Comparison of ENCODE assay signal across 10 cellular contexts in the genomic region with DNA sequence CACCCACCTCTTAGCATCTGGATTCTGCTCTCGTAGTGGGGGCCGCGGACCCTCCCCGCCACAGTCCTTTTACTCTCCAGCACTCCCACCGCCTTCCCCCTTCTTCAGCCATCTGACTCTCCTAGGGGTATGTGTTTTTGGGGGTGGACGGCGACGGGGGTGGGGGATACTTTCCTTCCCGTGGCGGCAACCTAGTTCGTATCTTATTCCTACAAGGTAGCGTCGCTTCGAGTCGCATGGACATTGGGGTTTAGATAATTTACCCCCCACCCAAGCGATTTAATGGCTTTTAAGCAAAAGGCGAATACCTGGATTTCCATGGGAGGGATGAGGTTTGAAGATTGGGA. TPM values are rescaled to one million over a fixed set of nuclear protein-coding genes. Genes with fewer than 3 reads are reported as not detected.
A peak's percentile ranks its signal among the peaks of the same experiment; 100 is the strongest.
DNase-seq lines count a peak whose midpoint lies in the region; ATAC-seq, FAIRE-seq and TF ChIP-seq lines count a peak whose summit lies in the region.
"Had no signal": no experiment of that assay in that cellular context is flagged by ENCODE, and none has a peak within 500 bp of the region (broad histone marks: within the 10 kb centered on the region; RNA-seq: fewer than 3 reads in every experiment).

No MANE protein-coding gene starts in this region.

- H3K9me1 ChIP-seq in endothelial cell of umbilical vein (replicated peaks; ENCODE audit: control insufficient read depth, extremely low read depth, insufficient read depth, low read length): no peaks in the 10 kb centered on the region

- peaks cover 10% of the 10 kb centered on the region for H3K36me3 Mint-ChIP-seq in Caco-2 (ENCODE audit: insufficient read depth, unreplicated experiment)
- H3K36me3 Mint-ChIP-seq: memory B cell had no signal

- H3K79me2 ChIP-seq in Karpas-422 (ENCODE audit: low read length) (no peaks in the 10 kb centered on the region), endothelial cell of umbilical vein (ENCODE audit: control insufficient read depth, insufficient read depth, low read length) (no peaks in the 10 kb centered on the region), parathyroid adenoma (no peaks in the 10 kb centered on the region)

- H3K4me1 ChIP-seq in Caco-2: no peaks in the 10 kb centered on the region
- peaks cover 12% of the 10 kb centered on the region for H3K4me1 ChIP-seq in Karpas-422 (ENCODE audit: low read length)
- peaks cover 11% of the 10 kb centered on the region for H3K4me1 ChIP-seq in endothelial cell of umbilical vein (ENCODE audit: control insufficient read depth, extremely low read depth, insufficient read depth, low read length)
- H3K4me1 ChIP-seq in parathyroid adenoma: no peaks in the 10 kb centered on the region

- no peak for ATAC-seq in GM19467 (IDR thresholded peaks at IDR 0.05; ENCODE audit: unreplicated experiment)

- H3K9me3 ChIP-seq in Caco-2 (no peaks in the 10 kb centered on the region), Karpas-422 (ENCODE audit: low read length) (no peaks in the 10 kb centered on the region), endothelial cell of umbilical vein (replicated peaks; ENCODE audit: control insufficient read depth, insufficient read depth, low read length) (no peaks in the 10 kb centered on the region), parathyroid adenoma (ENCODE audit: control insufficient read depth, low read length) (no peaks in the 10 kb centered on the region)

- no peak overlapping the region for H3K4me3 Mint-ChIP-seq in Caco-2 (ENCODE audit: unreplicated experiment)
- H3K4me3 Mint-ChIP-seq: memory B cell had no signal

- no peak overlapping the region for H3K27ac Mint-ChIP-seq in Caco-2 (ENCODE audit: unreplicated experiment)
- H3K27ac Mint-ChIP-seq: memory B cell had no signal

- no peak overlapping the region for H2AFZ ChIP-seq in Karpas-422 (ENCODE audit: low read length)
- H2AFZ ChIP-seq in endothelial cell of umbilical vein (ENCODE audit: low read depth, low read length): peak overlapping the region; percentile 64
- peak overlapping the region; percentile 79 for H2AFZ ChIP-seq in parathyroid adenoma

- BruUV-seq in Caco-2 (replicated peaks; lab: Mats Ljungman, UMichigan): no TSS peak
- no TSS peak for BruUV-seq in endothelial cell of umbilical vein (replicated peaks; lab: Mats Ljungman, UMichigan)

- H3K4me2 ChIP-seq in Karpas-422 (ENCODE audit: low read depth, low read length, poor library complexity, severe bottlenecking): peak overlapping the region; percentile 78
- peak overlapping the region; percentile 75 for H3K4me2 ChIP-seq in endothelial cell of umbilical vein (ENCODE audit: insufficient read depth, low read length)
- peak overlapping the region; percentile 73 for H3K4me2 ChIP-seq in parathyroid adenoma (ENCODE audit: low read length)

- CTCF ChIA-PET in Caco-2 (lab: Charles Lee): interaction anchor here (0.6 kb wide), 1 partner anchor 17 kb away, joined by 3 read pairs; no protein-coding TSS in a partner anchor
- CTCF ChIA-PET in endothelial cell of umbilical vein (lab: Charles Lee): no interaction called here

- H3K9me2 ChIP-seq in Karpas-422 (replicated peaks; ENCODE audit: insufficient read depth, low read length): no peaks in the 10 kb centered on the region

- no peak overlapping the region for H3K27ac ChIP-seq in Karpas-422 (ENCODE audit: low read length)
- H3K27ac ChIP-seq in endothelial cell of umbilical vein (ENCODE audit: insufficient read depth, low read depth, low read length): no peak overlapping the region
- H3K27ac ChIP-seq in parathyroid adenoma: peak overlapping the region; percentile 24

- DNase-seq in Caco-2 (no peak), Karpas-422 (no peak), endothelial cell of umbilical vein (ENCODE audit: low read depth, low spot score) (no peak), KBM-7 (no peak), HK-2 (ENCODE audit: unreplicated experiment) (no peak), GDM1 (lab: John Stamatoyannopoulos, UW) (no peak)
- DNase-seq: NK-92 treated with Interleukin-12 subunit alpha and Interleukin-12 subunit beta, amount 100 ng/mL, for 24 hours had no signal

- H3K4me3 ChIP-seq in Caco-2 (ENCODE audit: low read depth, low read length) (0 out of 2 replicates have a peak overlapping the region, but pooled peaks have one; percentile 42), Karpas-422 (ENCODE audit: low read length) (no peak overlapping the region; the same call in 1 of the 2 replicates), endothelial cell of umbilical vein (replicated peaks in 1 of 3; ENCODE audit: insufficient read depth in 1 of 3, low read depth in 1 of 3, low read length in 3 of 3) (peak overlapping the region; percentile 44 to 51 (median 50)), parathyroid adenoma (ENCODE audit: low read depth, low read length) (peak overlapping the region; percentile 52)

- in situ Hi-C loops in KBM-7 (cut with MboI; ENCODE audit: low pct_unique_long_range_greater_than_20kb, low sequenced_read_pairs): no loop called here

- FAIRE-seq in endothelial cell of umbilical vein (lab: Jason Lieb, UNC): peak; percentile 53

- no peaks in the 10 kb centered on the region for H3K9me3 Mint-ChIP-seq in Caco-2 (ENCODE audit: unreplicated experiment)
- H3K9me3 Mint-ChIP-seq: memory B cell had no signal

- TF ChIP-seq CTCF in Caco-2 (IDR thresholded peaks at IDR 0.05; ENCODE audit: insufficient read depth in 1 of 2, low read depth in 1 of 2, low read length in 1 of 2, severe bottlenecking in 1 of 2, unreplicated experiment in 1 of 2): no peak
- TF ChIP-seq CTCF in endothelial cell of umbilical vein (IDR thresholded peaks at IDR 0.05; ENCODE audit: extremely low read depth in 1 of 2, insufficient read depth in 1 of 2, low read depth in 1 of 2, low read length in 2 of 2): no peak
- no peak for TF ChIP-seq CTCF in parathyroid adenoma (IDR thresholded peaks at IDR 0.05)

- dilution Hi-C loops in endothelial cell of umbilical vein (cut with MboI; ENCODE audit: extremely low pct_ligation_motif_present, low sequenced_read_pairs): no loop called here

- peak overlapping the region; percentile 75 for H3K9ac ChIP-seq in Karpas-422 (ENCODE audit: low read length)
- H3K9ac ChIP-seq in endothelial cell of umbilical vein (replicated peaks; ENCODE audit: extremely low read depth, insufficient read depth, low read length): peak overlapping the region; percentile 16
- H3K9ac ChIP-seq in parathyroid adenoma: no peak overlapping the region

- intact Hi-C loops in Caco-2 (cut with micrococcal nuclease; ENCODE audit: unreplicated experiment): loop anchor here (5.0 kb wide), 1 partner anchor 81 kb away; no protein-coding TSS in a partner anchor
- intact Hi-C loops in endothelial cell of umbilical vein (cut with micrococcal nuclease): loop anchor here (2.0 to 5.0 kb wide), 2 partner anchors 24 to 81 kb away; no protein-coding TSS in a partner anchor

- no peaks in the 10 kb centered on the region for H3K4me1 Mint-ChIP-seq in Caco-2 (ENCODE audit: low read depth, unreplicated experiment)

- no peak for TF ChIP-seq POLR2A in endothelial cell of umbilical vein (IDR thresholded peaks at IDR 0.05; ENCODE audit: low read depth, low read length)

- H4K20me1 ChIP-seq in Karpas-422 (ENCODE audit: insufficient read depth, low read depth, low read length): 0 out of 2 replicates have a peak, but pooled peaks cover 5% of the 10 kb centered on the region
- H4K20me1 ChIP-seq in endothelial cell of umbilical vein (replicated peaks; ENCODE audit: control insufficient read depth, extremely low read depth, insufficient read depth, low read length): no peaks in the 10 kb centered on the region

- H3K27me3 ChIP-seq in Caco-2 (replicated peaks; ENCODE audit: control insufficient read depth, insufficient read depth, low read length): no peaks in the 10 kb centered on the region
- no peaks in the 10 kb centered on the region for H3K27me3 ChIP-seq in Karpas-422 (ENCODE audit: low read length)
- no peaks in the 10 kb centered on the region for H3K27me3 ChIP-seq in endothelial cell of umbilical vein (ENCODE audit: control insufficient read depth in 2 of 2, insufficient read depth in 2 of 2, low read length in 2 of 2)
- H3K27me3 ChIP-seq in parathyroid adenoma (ENCODE audit: control insufficient read depth, insufficient read depth, low read length): no peaks in the 10 kb centered on the region

- H3K36me3 ChIP-seq in Caco-2 (ENCODE audit: control insufficient read depth, insufficient read depth, low read length) (no peaks in the 10 kb centered on the region), Karpas-422 (ENCODE audit: insufficient read depth, low read length) (no peaks in the 10 kb centered on the region), endothelial cell of umbilical vein (ENCODE audit: control insufficient read depth in 2 of 2, extremely low read depth in 1 of 2, insufficient read depth in 2 of 2, low read length in 2 of 2) (no peaks in the 10 kb centered on the region), parathyroid adenoma (ENCODE audit: control insufficient read depth, insufficient read depth, low read length) (no peaks in the 10 kb centered on the region)

- no peaks in the 10 kb centered on the region for H3K27me3 Mint-ChIP-seq in Caco-2 (ENCODE audit: insufficient read depth, unreplicated experiment)
- H3K27me3 Mint-ChIP-seq: memory B cell had no signal

- POLR2A ChIA-PET in Caco-2 (lab: Charles Lee) (no interaction called here), endothelial cell of umbilical vein (lab: Charles Lee) (no interaction called here)

TF ChIP-seq in endothelial cell of umbilical vein, 7 proteins besides CTCF, POLR2A, EP300 and RAD21:
- TF ChIP-seq GATA2 (IDR thresholded peaks at IDR 0.05; ENCODE audit: insufficient read depth, insufficient read length, low read depth, low read length): no peak
- TF ChIP-seq POLR2AphosphoS5 (IDR thresholded peaks at IDR 0.05; ENCODE audit: insufficient read depth, low read depth, low read length): no peak

RNA-seq across cellular contexts. Expression of a gene that starts 1.3 kb away (rescaled TPM):
- total RNA-seq in Caco-2 (2022): 19.8 and 21.1 TPM in 2 replicates
- 3.5 and 5.3 TPM in 2 replicates for total RNA-seq in Karpas-422 (2014; rRNA removed; shearing (Covaris generic); ENCODE audit: low replicate concordance)
- 13.1 and 16.7 TPM in 2 replicates for total RNA-seq in endothelial cell of umbilical vein
- 1.8 TPM in 2 replicates for polyA plus RNA-seq in endothelial cell of umbilical vein
- polyA plus RNA-seq in endothelial cell of umbilical vein (2011; cell fraction: cytosol; rRNA removed): 1.9 TPM in 2 replicates
- polyA plus RNA-seq in endothelial cell of umbilical vein (2011; cell fraction: nucleus; rRNA removed): 4.4 and 4.6 TPM in 2 replicates
- 7.5 and 8.2 TPM in 2 replicates for polyA plus RNA-seq in endothelial cell of umbilical vein (2012)
- 3.4 and 5.6 TPM in 2 replicates for polyA minus RNA-seq in endothelial cell of umbilical vein
- polyA minus RNA-seq in endothelial cell of umbilical vein (2011; cell fraction: cytosol; rRNA and poly(A)+ RNA removed): 2.0 TPM
- polyA minus RNA-seq in endothelial cell of umbilical vein (2011; cell fraction: nucleus; rRNA and poly(A)+ RNA removed): 3.5 and 4.0 TPM in 2 replicates
